In genomic region chr21:34073032-34073748, GRCh38 we compare ENCODE assay signal across 1 cellular context.
TF ChIP-seq lines count a peak whose summit lies in the region.

MRPS6 (plus strand) TSS chr21:34073578; CDS start chr21:34073701, 123 bp downstream.
SLC5A3 (plus strand) TSS chr21:34073578; CDS start chr21:34095199, 21,621 bp downstream.

TF ChIP-seq in K562, 482 proteins besides CTCF, POLR2A, EP300 and RAD21 (continued from another document and continues in another):
- TF ChIP-seq CSDE1 (IDR thresholded peaks at IDR 0.05) (no peak), MCM7 (IDR thresholded peaks at IDR 0.05) (no peak), ZNF253 (CRISPR knock-in tag; conservative IDR thresholded peaks at IDR 0.05) (no peak), KDM5B (IDR thresholded peaks at IDR 0.05; ENCODE audit: insufficient replicate concordance, low read depth, low read length) (peak; percentile 89), E2F4 (CRISPR knock-in tag; IDR thresholded peaks at IDR 0.05; ENCODE audit: low read depth) (peak; percentile 65; the same call in 1 of the 2 replicates), GMEB1 (CRISPR knock-in tag; IDR thresholded peaks at IDR 0.05) (peak; percentile 35; the same call in 1 of the 2 replicates), PML (IDR thresholded peaks at IDR 0.05; ENCODE audit: low read length) (peak; percentile 45; the same call in 1 of the 2 replicates), ZNF316 (IDR thresholded peaks at IDR 0.05) (no peak), FUS (optimal IDR thresholded peaks at IDR 0.05; ENCODE audit: low read depth, low read length) (peak; percentile 34), ZNF778 (CRISPR knock-in tag; IDR thresholded peaks at IDR 0.05) (no peak), HDAC2 (IDR thresholded peaks at IDR 0.05) (no peak), POLR2G (IDR thresholded peaks at IDR 0.05; ENCODE audit: low read depth, low read length) (peak; percentile 94), MCM2 (IDR thresholded peaks at IDR 0.05; ENCODE audit: low read depth) (no peak), PHF21A (IDR thresholded peaks at IDR 0.05; ENCODE audit: borderline replicate concordance, low read depth) (peak; percentile 72; the same call in 1 of the 2 replicates), KAT2B (IDR thresholded peaks at IDR 0.05; ENCODE audit: low read depth, low read length) (no peak), TARDBP (IDR thresholded peaks at IDR 0.05) (0 out of 2 replicates have a peak, but pooled peaks have one; percentile 66), ETV1 (tag; conservative IDR thresholded peaks at IDR 0.05; ENCODE audit: low read depth) (0 out of 2 replicates have a peak, but pooled peaks have one; percentile 15), EGR1 (conservative IDR thresholded peaks at IDR 0.05) (peak; percentile 52), TBL1XR1 (IDR thresholded peaks at IDR 0.05; ENCODE audit: low read length in 2 of 2) (peak in 1 of 2 experiments; percentile 22; a peak in 1 of 4 replicates), GATAD2A (IDR thresholded peaks at IDR 0.05) (peak; percentile 60; the same call in 1 of the 2 replicates), MIER1 (IDR thresholded peaks at IDR 0.05; ENCODE audit: low read depth) (peak; percentile 99), MEF2A (IDR thresholded peaks at IDR 0.05; ENCODE audit: control insufficient read depth, low read depth, low read length) (no peak), MITF (IDR thresholded peaks at IDR 0.05) (no peak), SIN3A (IDR thresholded peaks at IDR 0.05; ENCODE audit: borderline replicate concordance in 2 of 2, control insufficient read depth in 1 of 2, low read depth in 2 of 2, low read length in 2 of 2) (peak; percentile 81; a peak in 3 of 4 replicates), U2AF1 (optimal IDR thresholded peaks at IDR 0.05; ENCODE audit: low read depth, low read length) (peak; percentile 14), ZNF583 (CRISPR knock-in tag; IDR thresholded peaks at IDR 0.05) (peak; percentile 88), ZNF175 (CRISPR knock-in tag; IDR thresholded peaks at IDR 0.05; ENCODE audit: low read depth) (0 out of 2 replicates have a peak, but pooled peaks have one; percentile 9), RBFOX2 (IDR thresholded peaks at IDR 0.05; ENCODE audit: low read depth, low read length) (peak; percentile 88), ATF2 (CRISPR knock-in tag; IDR thresholded peaks at IDR 0.05) (no peak), SIN3B (IDR thresholded peaks at IDR 0.05; ENCODE audit: low read depth) (peak; percentile 20; the same call in 1 of the 2 replicates), ZNF699 (CRISPR knock-in tag; IDR thresholded peaks at IDR 0.05; ENCODE audit: insufficient replicate concordance) (no peak), FOXJ3 (CRISPR knock-in tag; IDR thresholded peaks at IDR 0.05) (no peak), GTF2E2 (tag; IDR thresholded peaks at IDR 0.05) (no peak), LEF1 (IDR thresholded peaks at IDR 0.05) (no peak), KLF6 (CRISPR knock-in tag; IDR thresholded peaks at IDR 0.05; ENCODE audit: borderline replicate concordance) (no peak), RCOR1 (IDR thresholded peaks at IDR 0.05; ENCODE audit: borderline replicate concordance in 1 of 2, low read depth in 2 of 2, low read length in 2 of 2) (0 out of 4 replicates have a peak, but pooled peaks of 1 of the 2 experiments have one; percentile 20), HOXB6 (CRISPR knock-in tag; IDR thresholded peaks at IDR 0.05; ENCODE audit: borderline replicate concordance) (no peak), BCLAF1 (IDR thresholded peaks at IDR 0.05; ENCODE audit: borderline replicate concordance in 1 of 2, control insufficient read depth in 1 of 2, low read depth in 2 of 2, low read length in 1 of 2) (no peak), ZNF282 (CRISPR knock-in tag; IDR thresholded peaks at IDR 0.05) (no peak), CBX5 (IDR thresholded peaks at IDR 0.05; ENCODE audit: borderline replicate concordance, low read depth) (no peak), ZKSCAN8 (CRISPR knock-in tag; IDR thresholded peaks at IDR 0.05) (no peak), MBD2 (IDR thresholded peaks at IDR 0.05; ENCODE audit: borderline replicate concordance, low read depth) (peak; percentile 57; the same call in 1 of the 2 replicates), NFRKB (IDR thresholded peaks at IDR 0.05; ENCODE audit: low read depth) (no peak), SP1 (CRISPR knock-in tag; IDR thresholded peaks at IDR 0.05) (peak; percentile 66; the same call in 1 of the 2 replicates), HIVEP1 (CRISPR knock-in tag; IDR thresholded peaks at IDR 0.05) (peak; percentile 72; the same call in 1 of the 2 replicates), ZNF224 (CRISPR knock-in tag; IDR thresholded peaks at IDR 0.05) (no peak), ATF1 (CRISPR knock-in tag; IDR thresholded peaks at IDR 0.05) (no peak), ATF1 (tag; IDR thresholded peaks at IDR 0.05) (0 out of 2 replicates have a peak, but pooled peaks have one; percentile 8), ZNF324 (CRISPR knock-in tag; IDR thresholded peaks at IDR 0.05) (no peak; the same call in none of the 2 replicates), PCBP1 (IDR thresholded peaks at IDR 0.05; ENCODE audit: low read depth, low read length, poor library complexity, severe bottlenecking) (peak; percentile 88), SAFB (IDR thresholded peaks at IDR 0.05; ENCODE audit: borderline replicate concordance, low read depth, low read length) (peak; percentile 56), PHF8 (IDR thresholded peaks at IDR 0.05; ENCODE audit: borderline replicate concordance, low read length) (peak; percentile 90), MLLT1 (IDR thresholded peaks at IDR 0.05) (peak in 1 of 2 experiments; percentile 86; a peak in 2 of 4 replicates), ZNF311 (CRISPR knock-in tag; IDR thresholded peaks at IDR 0.05) (no peak), EHMT2 (IDR thresholded peaks at IDR 0.05) (no peak), NONO (IDR thresholded peaks at IDR 0.05; ENCODE audit: low read depth in 2 of 2, low read length in 1 of 2) (peak; percentile 10 to 44; a peak in 1 of 4 replicates)
- TF ChIP-seq, protein P1, sequence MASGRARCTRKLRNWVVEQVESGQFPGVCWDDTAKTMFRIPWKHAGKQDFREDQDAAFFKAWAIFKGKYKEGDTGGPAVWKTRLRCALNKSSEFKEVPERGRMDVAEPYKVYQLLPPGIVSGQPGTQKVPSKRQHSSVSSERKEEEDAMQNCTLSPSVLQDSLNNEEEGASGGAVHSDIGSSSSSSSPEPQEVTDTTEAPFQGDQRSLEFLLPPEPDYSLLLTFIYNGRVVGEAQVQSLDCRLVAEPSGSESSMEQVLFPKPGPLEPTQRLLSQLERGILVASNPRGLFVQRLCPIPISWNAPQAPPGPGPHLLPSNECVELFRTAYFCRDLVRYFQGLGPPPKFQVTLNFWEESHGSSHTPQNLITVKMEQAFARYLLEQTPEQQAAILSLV (tag; IDR thresholded peaks at IDR 0.05) = no peak
- TF ChIP-seq, protein P2, sequence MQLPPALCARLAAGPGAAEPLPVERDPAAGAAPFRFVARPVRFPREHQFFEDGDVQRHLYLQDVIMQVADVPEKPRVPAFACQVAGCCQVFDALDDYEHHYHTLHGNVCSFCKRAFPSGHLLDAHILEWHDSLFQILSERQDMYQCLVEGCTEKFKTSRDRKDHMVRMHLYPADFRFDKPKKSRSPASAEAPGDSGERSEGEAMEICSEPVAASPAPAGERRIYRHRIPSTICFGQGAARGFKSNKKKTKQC (CRISPR knock-in tag; IDR thresholded peaks at IDR 0.05) = no peak
- TF ChIP-seq, protein P3, sequence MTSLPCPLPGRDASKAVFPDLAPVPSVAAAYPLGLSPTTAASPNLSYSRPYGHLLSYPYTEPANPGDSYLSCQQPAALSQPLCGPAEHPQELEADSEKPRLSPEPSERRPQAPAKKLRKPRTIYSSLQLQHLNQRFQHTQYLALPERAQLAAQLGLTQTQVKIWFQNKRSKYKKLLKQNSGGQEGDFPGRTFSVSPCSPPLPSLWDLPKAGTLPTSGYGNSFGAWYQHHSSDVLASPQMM (CRISPR knock-in tag; IDR thresholded peaks at IDR 0.05) = no peak
- TF ChIP-seq, protein P4, sequence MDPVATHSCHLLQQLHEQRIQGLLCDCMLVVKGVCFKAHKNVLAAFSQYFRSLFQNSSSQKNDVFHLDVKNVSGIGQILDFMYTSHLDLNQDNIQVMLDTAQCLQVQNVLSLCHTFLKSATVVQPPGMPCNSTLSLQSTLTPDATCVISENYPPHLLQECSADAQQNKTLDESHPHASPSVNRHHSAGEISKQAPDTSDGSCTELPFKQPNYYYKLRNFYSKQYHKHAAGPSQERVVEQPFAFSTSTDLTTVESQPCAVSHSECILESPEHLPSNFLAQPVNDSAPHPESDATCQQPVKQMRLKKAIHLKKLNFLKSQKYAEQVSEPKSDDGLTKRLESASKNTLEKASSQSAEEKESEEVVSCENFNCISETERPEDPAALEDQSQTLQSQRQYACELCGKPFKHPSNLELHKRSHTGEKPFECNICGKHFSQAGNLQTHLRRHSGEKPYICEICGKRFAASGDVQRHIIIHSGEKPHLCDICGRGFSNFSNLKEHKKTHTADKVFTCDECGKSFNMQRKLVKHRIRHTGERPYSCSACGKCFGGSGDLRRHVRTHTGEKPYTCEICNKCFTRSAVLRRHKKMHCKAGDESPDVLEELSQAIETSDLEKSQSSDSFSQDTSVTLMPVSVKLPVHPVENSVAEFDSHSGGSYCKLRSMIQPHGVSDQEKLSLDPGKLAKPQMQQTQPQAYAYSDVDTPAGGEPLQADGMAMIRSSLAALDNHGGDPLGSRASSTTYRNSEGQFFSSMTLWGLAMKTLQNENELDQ (CRISPR knock-in tag; IDR thresholded peaks at IDR 0.05; ENCODE audit: borderline replicate concordance) = no peak
